ENCODE assay signal across 12 cellular contexts in genomic region chr4:145480257-145480656, GRCh38. TPM values are rescaled to one million over a fixed set of nuclear protein-coding genes. Genes with fewer than 3 reads are reported as not detected.
DNase-seq lines count a peak whose midpoint lies in the region; ATAC-seq and TF ChIP-seq lines count a peak whose summit lies in the region.
"Had no signal": no experiment of that assay in that cellular context is flagged by ENCODE, and none has a peak within 500 bp of the region (broad histone marks: within the 10 kb centered on the region; RNA-seq: fewer than 3 reads in every experiment).

No MANE protein-coding gene starts in this region.

- POLR2A ChIA-PET in activated CD4-positive, alpha-beta memory T cell treated with anti-CD3 and anti-CD28 coated beads, Interleukin-2, amount 10 ng/mL, durations not matched to agents 7 days and 5 days (lab: Charles Lee): no interaction called here
- POLR2A ChIA-PET in activated CD4-positive, alpha-beta memory T cell treated with anti-CD3 and anti-CD28 coated beads for 36 hours (lab: Charles Lee): no interaction called here

- H3K27me3 Mint-ChIP-seq in activated CD4-positive, alpha-beta memory T cell treated with anti-CD3 and anti-CD28 coated beads, Interleukin-2, amount 10 ng/mL, durations not matched to agents 7 days and 5 days: peaks cover 29% of the 10 kb centered on the region
- H3K27me3 Mint-ChIP-seq in activated CD4-positive, alpha-beta memory T cell treated with anti-CD3 and anti-CD28 coated beads for 36 hours: peaks cover 29% of the 10 kb centered on the region
- no peaks in the 10 kb centered on the region for H3K27me3 Mint-ChIP-seq in osteocyte (ENCODE audit: unreplicated experiment)

- H3K4me1 Mint-ChIP-seq in activated CD4-positive, alpha-beta memory T cell treated with anti-CD3 and anti-CD28 coated beads, Interleukin-2, amount 10 ng/mL, durations not matched to agents 7 days and 5 days: peaks cover 10% of the 10 kb centered on the region
- peaks cover 8% of the 10 kb centered on the region for H3K4me1 Mint-ChIP-seq in activated CD4-positive, alpha-beta memory T cell treated with anti-CD3 and anti-CD28 coated beads for 36 hours (ENCODE audit: low read depth)
- peaks cover 7% of the 10 kb centered on the region for H3K4me1 Mint-ChIP-seq in osteocyte (ENCODE audit: unreplicated experiment)

- CTCF ChIA-PET in activated CD4-positive, alpha-beta memory T cell treated with anti-CD3 and anti-CD28 coated beads, Interleukin-2, amount 10 ng/mL, durations not matched to agents 7 days and 5 days (lab: Charles Lee): no interaction called here
- CTCF ChIA-PET in activated CD4-positive, alpha-beta memory T cell treated with anti-CD3 and anti-CD28 coated beads for 36 hours (lab: Charles Lee): interaction anchor here (0.7 kb wide), 1 partner anchor 151 kb away, joined by 3 read pairs; no protein-coding TSS in a partner anchor

- no peak for TF ChIP-seq CTCF in osteocyte (IDR thresholded peaks at IDR 0.05)

- DNase-seq in activated CD4-positive, alpha-beta memory T cell treated with anti-CD3 and anti-CD28 coated beads, Interleukin-2, amount 10 ng/mL, durations not matched to agents 7 days and 5 days: no peak
- no peak for DNase-seq in activated CD4-positive, alpha-beta memory T cell treated with anti-CD3 and anti-CD28 coated beads for 36 hours
- DNase-seq in SKM-1 treated with dmso at 0.1 percent for 144 hours (lab: John Stamatoyannopoulos, UW; ENCODE audit: unreplicated experiment) (peak; percentile 89), osteocyte (ENCODE audit: extremely low spot score, unreplicated experiment) (no peak), HPDE6-E6E7 (ENCODE audit: extremely low spot score) (no peak)
- DNase-seq in activated naive CD4-positive, alpha-beta T cell (lab: John Stamatoyannopoulos, UW): no peak
- DNase-seq: aorta, NCI-H1694 treated with DMSO at 0.1 percent for 48 hours, stomach had no signal

- H3K27ac Mint-ChIP-seq in activated CD4-positive, alpha-beta memory T cell treated with anti-CD3 and anti-CD28 coated beads, Interleukin-2, amount 10 ng/mL, durations not matched to agents 7 days and 5 days: no peak overlapping the region
- H3K27ac Mint-ChIP-seq in activated CD4-positive, alpha-beta memory T cell treated with anti-CD3 and anti-CD28 coated beads for 36 hours: no peak overlapping the region
- no peak overlapping the region for H3K27ac Mint-ChIP-seq in osteocyte (ENCODE audit: unreplicated experiment)

- H3K4me3 Mint-ChIP-seq in activated CD4-positive, alpha-beta memory T cell treated with anti-CD3 and anti-CD28 coated beads, Interleukin-2, amount 10 ng/mL, durations not matched to agents 7 days and 5 days: peak overlapping the region; percentile 28
- H3K4me3 Mint-ChIP-seq in activated CD4-positive, alpha-beta memory T cell treated with anti-CD3 and anti-CD28 coated beads for 36 hours: no peak overlapping the region
- H3K4me3 Mint-ChIP-seq in osteocyte (ENCODE audit: unreplicated experiment): peak overlapping the region; percentile 80

- H3K9me3 Mint-ChIP-seq in activated CD4-positive, alpha-beta memory T cell treated with anti-CD3 and anti-CD28 coated beads, Interleukin-2, amount 10 ng/mL, durations not matched to agents 7 days and 5 days: peaks cover 2% of the 10 kb centered on the region
- H3K9me3 Mint-ChIP-seq in activated CD4-positive, alpha-beta memory T cell treated with anti-CD3 and anti-CD28 coated beads for 36 hours: no peaks in the 10 kb centered on the region
- H3K9me3 Mint-ChIP-seq in osteocyte (ENCODE audit: unreplicated experiment): no peaks in the 10 kb centered on the region

- intact Hi-C loops in activated CD4-positive, alpha-beta memory T cell treated with anti-CD3 and anti-CD28 coated beads for 36 hours (cut with micrococcal nuclease): loop anchor here (5.0 to 10.0 kb wide), 7 partner anchors 77 to 1305 kb away; partner anchors contain the start of genes LSM6 and SLC10A7

- ATAC-seq in HG03159 (IDR thresholded peaks at IDR 0.05; ENCODE audit: unreplicated experiment) (peak; percentile 38), esophagus mucosa (no peak)
- ATAC-seq: A549 had no signal

- no peaks in the 10 kb centered on the region for H3K36me3 Mint-ChIP-seq in activated CD4-positive, alpha-beta memory T cell treated with anti-CD3 and anti-CD28 coated beads, Interleukin-2, amount 10 ng/mL, durations not matched to agents 7 days and 5 days (ENCODE audit: low read depth)
- H3K36me3 Mint-ChIP-seq in activated CD4-positive, alpha-beta memory T cell treated with anti-CD3 and anti-CD28 coated beads for 36 hours: peaks cover 1% of the 10 kb centered on the region
- H3K36me3 Mint-ChIP-seq in osteocyte (ENCODE audit: unreplicated experiment): no peaks in the 10 kb centered on the region

RNA-seq across cellular contexts. Expression of gene SMAD1, which starts 1.4 kb away (rescaled TPM):
- total RNA-seq in activated CD4-positive, alpha-beta memory T cell treated with anti-CD3 and anti-CD28 coated beads, Interleukin-2, amount 10 ng/mL, durations not matched to agents 7 days and 5 days: 1 to 10 TPM; 1.9 to 2.1 TPM
- total RNA-seq in activated CD4-positive, alpha-beta memory T cell treated with anti-CD3 and anti-CD28 coated beads for 36 hours: 1 to 10 TPM; 2.8 to 2.9 TPM
- total RNA-seq in osteocyte (18.1 and 18.6 TPM in 2 replicates), esophagus mucosa (34.0 TPM)
